In genomic region chr7:44259547-44260457, GRCh38 we compare ENCODE assay signal across 8 cellular contexts. TPM values are rescaled to one million over a fixed set of nuclear protein-coding genes. Genes with fewer than 3 reads are reported as not detected.
DNase-seq lines count a peak whose midpoint lies in the region; ATAC-seq and TF ChIP-seq lines count a peak whose summit lies in the region.

No MANE protein-coding gene starts in this region.

- ATAC-seq in CD4-positive, CD25-positive, alpha-beta regulatory T cell (ENCODE audit: low read depth in 2 of 2): no peak
- ATAC-seq in GM19351 (IDR thresholded peaks at IDR 0.05; ENCODE audit: unreplicated experiment) (no peak), HG03025 (IDR thresholded peaks at IDR 0.05; ENCODE audit: low FRiP score, unreplicated experiment) (no peak), GM19395 (IDR thresholded peaks at IDR 0.05; ENCODE audit: unreplicated experiment) (no peak)

- H3K4me1 Mint-ChIP-seq in CD4-positive, CD25-positive, alpha-beta regulatory T cell: peaks cover 7 to 28% (median 12%) of the 10 kb centered on the region in 4 donors
- peaks cover 25% of the 10 kb centered on the region for H3K4me1 Mint-ChIP-seq in T-helper 1 cell treated with Interleukin-12 subunit alpha and Interleukin-12 subunit beta and Interleukin-4 antibody, amounts not matched to agents 30 μg/mL and 1 μg/mL, for 36 hours (ENCODE audit: low read depth)

- H3K4me3 Mint-ChIP-seq in CD4-positive, CD25-positive, alpha-beta regulatory T cell: peak overlapping the region; percentile 25 to 55 (median 42)
- H3K4me3 Mint-ChIP-seq in T-helper 1 cell treated with Interleukin-12 subunit alpha and Interleukin-12 subunit beta and Interleukin-4 antibody, amounts not matched to agents 30 μg/mL and 1 μg/mL, for 36 hours: no peak overlapping the region

- H3K27me3 Mint-ChIP-seq in CD4-positive, CD25-positive, alpha-beta regulatory T cell: no peaks in the 10 kb centered on the region
- H3K27me3 Mint-ChIP-seq in T-helper 1 cell treated with Interleukin-12 subunit alpha and Interleukin-12 subunit beta and Interleukin-4 antibody, amounts not matched to agents 30 μg/mL and 1 μg/mL, for 36 hours (ENCODE audit: low read depth): no peaks in the 10 kb centered on the region

- peaks cover 18% of the 10 kb centered on the region for H3K4me1 ChIP-seq in CD4-positive, CD25-positive, alpha-beta regulatory T cell (ENCODE audit: control insufficient read depth, insufficient read depth, low read length, poor library complexity, severe bottlenecking)
- H3K4me1 ChIP-seq in fibroblast of lung (ENCODE audit: control insufficient read depth, extremely low read depth, insufficient read depth, low read length): peaks cover 26% of the 10 kb centered on the region

- no peak for TF ChIP-seq CTCF in fibroblast of lung (conservative IDR thresholded peaks at IDR 0.05 in 1 of 2, IDR thresholded peaks at IDR 0.05 in 1 of 2; ENCODE audit: low read depth in 1 of 2, low read length in 2 of 2)

- H3K9ac ChIP-seq in fibroblast of lung (ENCODE audit: insufficient read depth, low read length): no peak overlapping the region

- H3K4me3 ChIP-seq in CD4-positive, CD25-positive, alpha-beta regulatory T cell (ENCODE audit: low read depth, low read length): no peak overlapping the region
- H3K4me3 ChIP-seq in fibroblast of lung (replicated peaks in 1 of 4; ENCODE audit: control extremely low read depth in 1 of 4, insufficient read depth in 1 of 4, low read depth in 3 of 4, low read length in 4 of 4): no peak overlapping the region

- no peaks in the 10 kb centered on the region for H3K36me3 Mint-ChIP-seq in CD4-positive, CD25-positive, alpha-beta regulatory T cell
- H3K36me3 Mint-ChIP-seq in T-helper 1 cell treated with Interleukin-12 subunit alpha and Interleukin-12 subunit beta and Interleukin-4 antibody, amounts not matched to agents 30 μg/mL and 1 μg/mL, for 36 hours (ENCODE audit: low read depth): no peaks in the 10 kb centered on the region

- H3K9me3 ChIP-seq in CD4-positive, CD25-positive, alpha-beta regulatory T cell (ENCODE audit: control insufficient read depth in 2 of 2, low read length in 2 of 2): no peaks in the 10 kb centered on the region
- H3K9me3 ChIP-seq in fibroblast of lung (ENCODE audit: control insufficient read depth, insufficient read depth, low read depth, low read length): no peaks in the 10 kb centered on the region

- H3K79me2 ChIP-seq in fibroblast of lung (ENCODE audit: control insufficient read depth, insufficient read depth, low read length): no peaks in the 10 kb centered on the region

- H3K27me3 ChIP-seq in CD4-positive, CD25-positive, alpha-beta regulatory T cell (ENCODE audit: control insufficient read depth, insufficient read depth, low read length): no peaks in the 10 kb centered on the region
- peaks cover 5% of the 10 kb centered on the region for H3K27me3 ChIP-seq in fibroblast of lung (ENCODE audit: control insufficient read depth, insufficient read depth, low read length)

- no peaks in the 10 kb centered on the region for H4K20me1 ChIP-seq in fibroblast of lung (ENCODE audit: control insufficient read depth, extremely low read depth, insufficient read depth, low read length)

- H2AFZ ChIP-seq in fibroblast of lung (ENCODE audit: low read length): no peak overlapping the region

- H3K9me3 Mint-ChIP-seq in CD4-positive, CD25-positive, alpha-beta regulatory T cell: peaks cover 0 to 2% (median 0%) of the 10 kb centered on the region in 7 donors
- peaks cover 2% of the 10 kb centered on the region for H3K9me3 Mint-ChIP-seq in T-helper 1 cell treated with Interleukin-12 subunit alpha and Interleukin-12 subunit beta and Interleukin-4 antibody, amounts not matched to agents 30 μg/mL and 1 μg/mL, for 36 hours

- peak in 1 of 3 donors; percentile 8 for DNase-seq in CD4-positive, CD25-positive, alpha-beta regulatory T cell
- DNase-seq in fibroblast of lung (ENCODE audit: low read depth in 2 of 2) (peak; percentile 96 to 99), occipital lobe (lab: John Stamatoyannopoulos, UW) (peak; percentile 67), NCI-H2081 treated with DMSO at 0.1 percent for 48 hours (lab: John Stamatoyannopoulos, UW) (no peak)

- peak overlapping the region in 2 of 3 donors; percentile 62 to 83 for H3K27ac Mint-ChIP-seq in CD4-positive, CD25-positive, alpha-beta regulatory T cell
- peak overlapping the region; percentile 62 for H3K27ac Mint-ChIP-seq in T-helper 1 cell treated with Interleukin-12 subunit alpha and Interleukin-12 subunit beta and Interleukin-4 antibody, amounts not matched to agents 30 μg/mL and 1 μg/mL, for 36 hours

- H3K4me2 ChIP-seq in fibroblast of lung (ENCODE audit: extremely low read depth, insufficient read depth, low read length): no peak overlapping the region

- H3K36me3 ChIP-seq in CD4-positive, CD25-positive, alpha-beta regulatory T cell (ENCODE audit: control insufficient read depth, insufficient read depth, low read length): no peaks in the 10 kb centered on the region
- no peaks in the 10 kb centered on the region for H3K36me3 ChIP-seq in fibroblast of lung (ENCODE audit: control insufficient read depth, insufficient read depth, low read length)

- no peak overlapping the region for H3K27ac ChIP-seq in CD4-positive, CD25-positive, alpha-beta regulatory T cell (ENCODE audit: insufficient read depth, low read length, poor library complexity, severe bottlenecking)
- H3K27ac ChIP-seq in fibroblast of lung (ENCODE audit: insufficient read depth, low read length): peak overlapping the region; percentile 66

RNA-seq across cellular contexts. Expression of gene YKT6, which starts 59.0 kb away (rescaled TPM):
- 79.2 TPM for total RNA-seq in CD4-positive, CD25-positive, alpha-beta regulatory T cell
- polyA plus RNA-seq in CD4-positive, CD25-positive, alpha-beta regulatory T cell: 10 to 100 TPM; 24.7 to 44.0 (median 37.7) TPM
- 59.8 and 90.0 TPM in 2 replicates for total RNA-seq in fibroblast of lung
- 96.4 and 99.0 TPM in 2 replicates for polyA plus RNA-seq in fibroblast of lung
- 114 and 119 TPM in 2 replicates for polyA plus RNA-seq in fibroblast of lung (2012)
- 247 and 273 TPM in 2 replicates for polyA minus RNA-seq in fibroblast of lung (ENCODE audit: low replicate concordance)
- 54.7 TPM for total RNA-seq in occipital lobe
